Comparison of ENCODE assay signal across 18 cellular contexts in genomic region chr11:61911701-61912529, GRCh38. TPM values are rescaled to one million over a fixed set of nuclear protein-coding genes. Genes with fewer than 3 reads are reported as not detected.
DNase-seq lines count a peak whose midpoint lies in the region; ATAC-seq and TF ChIP-seq lines count a peak whose summit lies in the region.
"Had no signal": no experiment of that assay in that cellular context is flagged by ENCODE, and none has a peak within 500 bp of the region (broad histone marks: within the 10 kb centered on the region; RNA-seq: fewer than 3 reads in every experiment).

No MANE protein-coding gene starts in this region.

- ATAC-seq in upper lobe of right lung = no peak
- ATAC-seq in activated CD8-positive, alpha-beta memory T cell treated with anti-CD3 and anti-CD28 coated beads, Interleukin-2, amount 10 ng/mL, durations not matched to agents 7 days and 5 days = no peak
- no peak for ATAC-seq in GM19455 (IDR thresholded peaks at IDR 0.05; ENCODE audit: unreplicated experiment)
- ATAC-seq: A549, esophagus mucosa had no signal

- H3K9me3 ChIP-seq in breast epithelium = no peaks in the 10 kb centered on the region
- no peaks in the 10 kb centered on the region for H3K9me3 ChIP-seq in upper lobe of right lung
- H3K9me3 ChIP-seq: A549 had no signal

- H3K27me3 Mint-ChIP-seq in MCF 10A (ENCODE audit: insufficient read depth, unreplicated experiment) (no peaks in the 10 kb centered on the region), nephron progenitor cell (ENCODE audit: low read depth, poor library complexity) (peaks cover 33% of the 10 kb centered on the region)
- H3K27me3 Mint-ChIP-seq in activated CD8-positive, alpha-beta memory T cell treated with anti-CD3 and anti-CD28 coated beads, Interleukin-2, amount 10 ng/mL, durations not matched to agents 7 days and 5 days = peaks cover 18% of the 10 kb centered on the region

- POLR2A ChIA-PET in MCF 10A (lab: Yijun Ruan, JAX) = interaction anchor here (0.6 kb wide), 1 partner anchor 211 kb away, joined by 3 read pairs; no protein-coding TSS in a partner anchor

- H3K36me3 ChIP-seq in breast epithelium (no peaks in the 10 kb centered on the region), upper lobe of right lung (no peaks in the 10 kb centered on the region)

- no TSS peak for BruUV-seq in MCF 10A (replicated peaks; lab: Mats Ljungman, UMichigan)

- H3K27ac ChIP-seq in breast epithelium (peak overlapping the region; percentile 33 to 85), upper lobe of right lung (no peak overlapping the region)
- H3K27ac ChIP-seq: A549, KMS-11 had no signal

- H3K4me3 ChIP-seq in breast epithelium = peak overlapping the region in 1 of 3 donors; percentile 92
- H3K4me3 ChIP-seq in upper lobe of right lung = no peak overlapping the region
- H3K4me3 ChIP-seq: A549, lung, skin epidermis had no signal

- no peak overlapping the region for H3K27ac Mint-ChIP-seq in MCF 10A (ENCODE audit: low read depth, unreplicated experiment)
- H3K27ac Mint-ChIP-seq in nephron progenitor cell = peak overlapping the region; percentile 37
- H3K27ac Mint-ChIP-seq in activated CD8-positive, alpha-beta memory T cell treated with anti-CD3 and anti-CD28 coated beads, Interleukin-2, amount 10 ng/mL, durations not matched to agents 7 days and 5 days = no peak overlapping the region
- H3K27ac Mint-ChIP-seq: activated CD4-positive, alpha-beta memory T cell treated with anti-CD3 and anti-CD28 coated beads for 36 hours; CD8-positive, alpha-beta memory T cell had no signal

- H3K4me1 Mint-ChIP-seq in MCF 10A (ENCODE audit: insufficient read depth, unreplicated experiment) = no peaks in the 10 kb centered on the region
- peaks cover 52% of the 10 kb centered on the region for H3K4me1 Mint-ChIP-seq in nephron progenitor cell
- peaks cover under 1% of the 10 kb centered on the region for H3K4me1 Mint-ChIP-seq in activated CD8-positive, alpha-beta memory T cell treated with anti-CD3 and anti-CD28 coated beads, Interleukin-2, amount 10 ng/mL, durations not matched to agents 7 days and 5 days

- CTCF ChIA-PET in MCF 10A (lab: Yijun Ruan, JAX) = interaction anchor here (0.6 to 0.7 kb wide), 2 partner anchors 36 to 48 kb away, joined by 3 to 4 read pairs; no protein-coding TSS in a partner anchor
- CTCF ChIA-PET in activated CD8-positive, alpha-beta memory T cell treated with anti-CD3 and anti-CD28 coated beads, Interleukin-2, amount 10 ng/mL, durations not matched to agents 7 days and 5 days (lab: Charles Lee) = no interaction called here

- H3K4me3 Mint-ChIP-seq in MCF 10A (ENCODE audit: unreplicated experiment) (no peak overlapping the region), nephron progenitor cell (no peak overlapping the region)
- H3K4me3 Mint-ChIP-seq in activated CD8-positive, alpha-beta memory T cell treated with anti-CD3 and anti-CD28 coated beads, Interleukin-2, amount 10 ng/mL, durations not matched to agents 7 days and 5 days = no peak overlapping the region
- H3K4me3 Mint-ChIP-seq: activated CD4-positive, alpha-beta memory T cell treated with anti-CD3 and anti-CD28 coated beads for 36 hours; CD8-positive, alpha-beta memory T cell had no signal

- DNase-seq in breast epithelium (ENCODE audit: low spot score in 2 of 2) (peak in 1 of 2 donors; percentile 9), MCF 10A (ENCODE audit: unreplicated experiment) (no peak), epidermal melanocyte (ENCODE audit: insufficient read length, low spot score) (peak; percentile 14), nephron progenitor cell (no peak), upper lobe of right lung (peak; percentile 46), NCI-H1694 (lab: John Stamatoyannopoulos, UW) (no peak)
- no peak for DNase-seq in activated CD8-positive, alpha-beta memory T cell treated with anti-CD3 and anti-CD28 coated beads, Interleukin-2, amount 10 ng/mL, durations not matched to agents 7 days and 5 days
- DNase-seq: activated CD4-positive, alpha-beta memory T cell treated with anti-CD3 and anti-CD28 coated beads for 36 hours; CD8-positive, alpha-beta memory T cell; cortex of kidney; NCI-H2227 treated with DMSO at 0.1 percent for 48 hours; stimulated activated naive CD4-positive, alpha-beta T cell had no signal

- no peak for TF ChIP-seq CTCF in breast epithelium (IDR thresholded peaks at IDR 0.05)
- TF ChIP-seq CTCF in MCF 10A (IDR thresholded peaks at IDR 0.05; ENCODE audit: unreplicated experiment) = no peak
- TF ChIP-seq CTCF in nephron progenitor cell (IDR thresholded peaks at IDR 0.05) = no peak
- TF ChIP-seq CTCF in upper lobe of right lung (IDR thresholded peaks at IDR 0.05) = no peak

- H3K36me3 Mint-ChIP-seq in MCF 10A (ENCODE audit: insufficient read depth, unreplicated experiment) (peaks cover 4% of the 10 kb centered on the region), nephron progenitor cell (ENCODE audit: low read depth) (no peaks in the 10 kb centered on the region)
- H3K36me3 Mint-ChIP-seq in activated CD8-positive, alpha-beta memory T cell treated with anti-CD3 and anti-CD28 coated beads, Interleukin-2, amount 10 ng/mL, durations not matched to agents 7 days and 5 days = no peaks in the 10 kb centered on the region
- H3K36me3 Mint-ChIP-seq: activated CD4-positive, alpha-beta memory T cell treated with anti-CD3 and anti-CD28 coated beads for 36 hours; CD8-positive, alpha-beta memory T cell had no signal

- no peaks in the 10 kb centered on the region for H3K9me3 Mint-ChIP-seq in MCF 10A (ENCODE audit: unreplicated experiment)
- H3K9me3 Mint-ChIP-seq in nephron progenitor cell = no peaks in the 10 kb centered on the region
- no peaks in the 10 kb centered on the region for H3K9me3 Mint-ChIP-seq in activated CD8-positive, alpha-beta memory T cell treated with anti-CD3 and anti-CD28 coated beads, Interleukin-2, amount 10 ng/mL, durations not matched to agents 7 days and 5 days (ENCODE audit: low read depth)
- H3K9me3 Mint-ChIP-seq: activated CD4-positive, alpha-beta memory T cell treated with anti-CD3 and anti-CD28 coated beads for 36 hours; CD8-positive, alpha-beta memory T cell had no signal

- intact Hi-C loops in breast epithelium (cut with DNase I; ENCODE audit: low total_unique reads) (no loop called here), MCF 10A (cut with micrococcal nuclease) (no loop called here), upper lobe of right lung (cut with DNase I) (no loop called here)

- TF ChIP-seq POLR2A in breast epithelium (IDR thresholded peaks at IDR 0.05) = no peak

- H3K4me1 ChIP-seq in breast epithelium = no peaks in the 10 kb centered on the region
- peaks cover 6% of the 10 kb centered on the region for H3K4me1 ChIP-seq in upper lobe of right lung

- H3K27me3 ChIP-seq in breast epithelium (no peaks in the 10 kb centered on the region), upper lobe of right lung (no peaks in the 10 kb centered on the region)

RNA-seq across cellular contexts. Expression of gene RAB3IL1, which starts 5.5 kb away (rescaled TPM):
- total RNA-seq in breast epithelium (10 to 100 TPM; 11.7 to 27.9 (median 22.6) TPM), MCF 10A (2022) (2.3 and 4.5 TPM in 2 replicates), upper lobe of right lung (10.6 TPM)
- not detected for total RNA-seq in activated CD8-positive, alpha-beta memory T cell treated with anti-CD3 and anti-CD28 coated beads, Interleukin-2, amount 10 ng/mL, durations not matched to agents 7 days and 5 days

RNA-seq across cellular contexts. Expression of gene FADS3, which starts 20.6 kb away (rescaled TPM):
- total RNA-seq in breast epithelium (100 to 1,000 TPM in 2 of 3 donors, 10 to 100 TPM in 1; 38.8 to 156 (median 112) TPM), MCF 10A (2022) (145 and 184 TPM in 2 replicates), upper lobe of right lung (68.5 TPM)
- 1 to 10 TPM; 2.6 to 7.7 TPM for total RNA-seq in activated CD8-positive, alpha-beta memory T cell treated with anti-CD3 and anti-CD28 coated beads, Interleukin-2, amount 10 ng/mL, durations not matched to agents 7 days and 5 days

RNA-seq across cellular contexts. Expression of gene BEST1, which starts 38.2 kb away (rescaled TPM):
- 10 to 100 TPM in 1 of 3 donors, 1 to 10 TPM in 2; 3.7 to 10.1 (median 5.9) TPM for total RNA-seq in breast epithelium
- 2.5 and 3.2 TPM in 2 replicates for total RNA-seq in MCF 10A (2022)
- 9.6 TPM for total RNA-seq in upper lobe of right lung
- not detected for total RNA-seq in activated CD8-positive, alpha-beta memory T cell treated with anti-CD3 and anti-CD28 coated beads, Interleukin-2, amount 10 ng/mL, durations not matched to agents 7 days and 5 days

RNA-seq across cellular contexts. Expression of gene FTH1, which starts 55.5 kb away (rescaled TPM):
- 1,000 to 10,000 TPM; 2,151 to 6,439 (median 3,491) TPM for total RNA-seq in breast epithelium
- total RNA-seq in MCF 10A (2022) = 8,367 and 15,492 TPM in 2 replicates
- total RNA-seq in upper lobe of right lung = 4,022 TPM
- 100 to 1,000 TPM; 740 to 867 TPM for total RNA-seq in activated CD8-positive, alpha-beta memory T cell treated with anti-CD3 and anti-CD28 coated beads, Interleukin-2, amount 10 ng/mL, durations not matched to agents 7 days and 5 days

Comparison
In these comparisons a context has a peak if more than half of its experiments do, and no peak if none do; other contexts are left out.
1. DNase-seq: peak in epidermal melanocyte (single experiment) and upper lobe of right lung (single experiment); none in MCF 10A (single experiment), nephron progenitor cell (single experiment), activated CD8-positive, alpha-beta memory T cell treated with anti-CD3 and anti-CD28 coated beads, Interleukin-2, amount 10 ng/mL, durations not matched to agents 7 days and 5 days (single experiment) and NCI-H1694 (single experiment).